Comparison of ENCODE assay signal across 8 cellular contexts in the genomic region with DNA sequence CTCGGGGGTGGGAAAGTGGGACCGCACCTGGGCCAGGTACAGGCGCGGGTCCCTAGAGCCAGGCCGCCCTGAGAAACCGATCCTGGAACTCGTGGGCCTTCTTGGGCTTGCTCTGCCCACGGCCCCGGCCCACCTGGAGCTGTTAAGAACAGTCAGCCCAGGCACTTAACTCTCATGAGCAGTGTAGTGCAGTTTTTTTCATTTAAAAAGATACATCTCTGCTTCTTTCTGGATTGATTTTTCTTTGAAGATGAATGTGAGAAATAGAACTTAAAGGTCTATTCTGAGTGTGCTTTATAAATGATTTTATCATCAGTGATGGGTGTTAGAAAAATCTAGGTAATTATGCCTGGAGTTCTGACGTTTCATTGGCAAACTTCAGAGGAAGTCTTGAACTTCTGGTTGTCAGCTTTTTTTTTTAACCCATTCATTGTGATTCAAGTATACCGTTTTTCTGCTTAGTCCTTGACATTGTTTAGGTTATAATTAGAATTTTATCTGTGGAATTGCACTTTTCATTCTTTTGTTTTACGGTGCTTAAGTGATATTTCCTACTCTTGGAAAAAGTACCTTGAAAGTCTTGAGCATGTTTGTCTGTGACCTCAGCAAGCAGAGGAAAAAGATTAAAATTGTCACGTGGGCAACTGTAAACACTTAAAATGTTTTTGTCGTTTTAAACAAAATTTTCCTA. TPM values are rescaled to one million over a fixed set of nuclear protein-coding genes. Genes with fewer than 3 reads are reported as not detected.
A peak's percentile ranks its signal among the peaks of the same experiment; 100 is the strongest.
DNase-seq lines count a peak whose midpoint lies in the region; ATAC-seq and TF ChIP-seq lines count a peak whose summit lies in the region.

No MANE protein-coding gene starts in this region.

- DNase-seq in AG04450 (ENCODE audit: low read depth, low spot score): no peak
- no peak for DNase-seq in left lung
- no peak for DNase-seq in upper lobe of right lung
- no peak for DNase-seq in NCI-H524 treated with DMSO at 0.1 percent for 48 hours (lab: John Stamatoyannopoulos, UW)
- no peak for DNase-seq in amniotic stem cell (lab: John Stamatoyannopoulos, UW)

- intact Hi-C loops in left lung (cut with DNase I) (no loop called here), upper lobe of right lung (cut with DNase I) (no loop called here)

- CTCF ChIA-PET in AG04450 (lab: Charles Lee): interaction anchor here (2.0 kb wide), 1 partner anchor 10 kb away, joined by 6 read pairs; no protein-coding TSS in a partner anchor

- H3K27me3 ChIP-seq in AG04450 (ENCODE audit: control insufficient read depth, insufficient read depth, low read length) (no peaks in the 10 kb centered on the region), left lung (no peaks in the 10 kb centered on the region), upper lobe of right lung (no peaks in the 10 kb centered on the region)

- H3K4me3 ChIP-seq in AG04450 (ENCODE audit: low read depth, low read length) (peak overlapping the region; percentile 75), left lung (peak overlapping the region; percentile 62), upper lobe of right lung (peak overlapping the region; percentile 62)

- H3K27ac Mint-ChIP-seq in activated T-helper 17 cell treated with anti-CD3 and anti-CD28 coated beads, Interleukin-2, amount 50 U/mL, for 72 hours: peak overlapping the region; percentile 56

- H3K27ac ChIP-seq in AG04450 (ENCODE audit: low read depth, low read length) (no peak overlapping the region), left lung (peak overlapping the region in 1 of 2 donors; percentile 69), upper lobe of right lung (no peak overlapping the region)

- POLR2A ChIA-PET in AG04450 (lab: Yijun Ruan, JAX): interaction anchor here (1.1 kb wide), 1 partner anchor 872 kb away, joined by 5 read pairs; the partner anchor contains the start of gene CCDC6

- peaks cover 6% of the 10 kb centered on the region for H3K4me1 Mint-ChIP-seq in activated T-helper 17 cell treated with anti-CD3 and anti-CD28 coated beads, Interleukin-2, amount 50 U/mL, for 72 hours

- H3K36me3 Mint-ChIP-seq in activated T-helper 17 cell treated with anti-CD3 and anti-CD28 coated beads, Interleukin-2, amount 50 U/mL, for 72 hours (ENCODE audit: low read depth): peaks cover 50% of the 10 kb centered on the region

- no peaks in the 10 kb centered on the region for H3K9me3 Mint-ChIP-seq in activated T-helper 17 cell treated with anti-CD3 and anti-CD28 coated beads, Interleukin-2, amount 50 U/mL, for 72 hours

- peaks cover 3% of the 10 kb centered on the region for H3K27me3 Mint-ChIP-seq in activated T-helper 17 cell treated with anti-CD3 and anti-CD28 coated beads, Interleukin-2, amount 50 U/mL, for 72 hours

- peaks cover 4 to 22% of the 10 kb centered on the region in 2 donors for H3K4me1 ChIP-seq in left lung
- H3K4me1 ChIP-seq in upper lobe of right lung: peaks cover 12% of the 10 kb centered on the region

- ATAC-seq in GM18873 (IDR thresholded peaks at IDR 0.05; ENCODE audit: low FRiP score, unreplicated experiment) (peak; percentile 1), HG03342 (IDR thresholded peaks at IDR 0.05; ENCODE audit: unreplicated experiment) (peak; percentile 23), left lung (peak; percentile 46), upper lobe of right lung (no peak)
- ATAC-seq in activated T-helper 17 cell treated with anti-CD3 and anti-CD28 coated beads, Interleukin-2, amount 50 U/mL, for 72 hours (replicated peaks): no peak

- no peaks in the 10 kb centered on the region; the same call in 1 of the 2 replicates for H3K9me3 ChIP-seq in AG04450 (ENCODE audit: control insufficient read depth, insufficient read depth, low read length)
- H3K9me3 ChIP-seq in left lung: no peaks in the 10 kb centered on the region
- H3K9me3 ChIP-seq in upper lobe of right lung: no peaks in the 10 kb centered on the region

- peak overlapping the region; percentile 96 for H3K4me3 Mint-ChIP-seq in activated T-helper 17 cell treated with anti-CD3 and anti-CD28 coated beads, Interleukin-2, amount 50 U/mL, for 72 hours

- TF ChIP-seq CTCF in AG04450 (IDR thresholded peaks at IDR 0.05; ENCODE audit: low read depth, low read length) (no peak), left lung (IDR thresholded peaks at IDR 0.05) (no peak), upper lobe of right lung (IDR thresholded peaks at IDR 0.05) (no peak)

- H3K36me3 ChIP-seq in left lung (no peaks in the 10 kb centered on the region), upper lobe of right lung (no peaks in the 10 kb centered on the region)

RNA-seq across cellular contexts. Expression of gene CDK1, which starts 0.8 kb away (rescaled TPM):
- 10.4 and 17.9 TPM in 2 replicates for polyA plus RNA-seq in AG04450 (2011; rRNA removed)
- polyA minus RNA-seq in AG04450 (2011; rRNA and poly(A)+ RNA removed): 1.8 and 4.3 TPM in 2 replicates
- 100 to 1,000 TPM; 104 to 110 TPM for total RNA-seq in activated T-helper 17 cell treated with anti-CD3 and anti-CD28 coated beads, Interleukin-2, amount 50 U/mL, for 72 hours
- total RNA-seq in left lung (10 to 100 TPM in 1 of 2 donors, 1 to 10 TPM in 1; 9.2 to 32.5 TPM), upper lobe of right lung (3.4 TPM)

Comparison
In these comparisons a context has a peak if more than half of its experiments do, and no peak if none do; other contexts are left out.
1. ATAC-seq: peak in GM18873 (single experiment), HG03342 (single experiment) and left lung (single experiment); none in activated T-helper 17 cell treated with anti-CD3 and anti-CD28 coated beads, Interleukin-2, amount 50 U/mL, for 72 hours (single experiment) and upper lobe of right lung (single experiment).
2. Peak in every context shown above with its lines, with median percentiles within 50 percentile points of each other: H3K4me3 ChIP-seq.